Comparison of ENCODE assay signal across 1 cellular context in the genomic region with DNA sequence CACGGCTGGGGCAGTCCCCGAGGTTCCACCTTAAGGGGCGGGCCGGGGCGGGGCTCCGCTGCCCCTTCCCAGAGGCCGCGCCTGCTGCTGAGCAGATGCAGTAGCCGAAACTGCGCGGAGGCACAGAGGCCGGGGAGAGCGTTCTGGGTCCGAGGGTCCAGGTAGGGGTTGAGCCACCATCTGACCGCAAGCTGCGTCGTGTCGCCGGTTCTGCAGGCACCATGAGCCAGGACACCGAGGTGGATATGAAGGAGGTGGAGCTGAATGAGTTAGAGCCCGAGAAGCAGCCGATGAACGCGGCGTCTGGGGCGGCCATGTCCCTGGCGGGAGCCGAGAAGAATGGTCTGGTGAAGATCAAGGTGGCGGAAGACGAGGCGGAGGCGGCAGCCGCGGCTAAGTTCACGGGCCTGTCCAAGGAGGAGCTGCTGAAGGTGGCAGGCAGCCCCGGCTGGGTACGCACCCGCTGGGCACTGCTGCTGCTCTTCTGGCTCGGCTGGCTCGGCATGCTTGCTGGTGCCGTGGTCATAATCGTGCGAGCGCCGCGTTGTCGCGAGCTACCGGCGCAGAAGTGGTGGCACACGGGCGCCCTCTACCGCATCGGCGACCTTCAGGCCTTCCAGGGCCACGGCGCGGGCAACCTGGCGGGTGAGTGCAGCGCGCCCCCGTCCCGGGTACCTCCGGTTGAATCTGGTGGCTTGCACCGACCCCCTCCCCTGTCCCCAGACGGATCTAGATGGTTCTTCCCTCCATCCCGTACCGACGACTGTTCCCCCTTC.
A peak's percentile ranks its signal among the peaks of the same experiment; 100 is the strongest.
TF ChIP-seq lines count a peak whose summit lies in the region.

A gene (plus strand): TSS at position 94 of the 776 bp plus-strand sequence. CDS start 128 bp downstream, at position 222.

TF ChIP-seq in HepG2, 621 proteins besides CTCF, POLR2A, EP300 and RAD21 (continued from another document and continues in another):
- TF ChIP-seq, protein P1, sequence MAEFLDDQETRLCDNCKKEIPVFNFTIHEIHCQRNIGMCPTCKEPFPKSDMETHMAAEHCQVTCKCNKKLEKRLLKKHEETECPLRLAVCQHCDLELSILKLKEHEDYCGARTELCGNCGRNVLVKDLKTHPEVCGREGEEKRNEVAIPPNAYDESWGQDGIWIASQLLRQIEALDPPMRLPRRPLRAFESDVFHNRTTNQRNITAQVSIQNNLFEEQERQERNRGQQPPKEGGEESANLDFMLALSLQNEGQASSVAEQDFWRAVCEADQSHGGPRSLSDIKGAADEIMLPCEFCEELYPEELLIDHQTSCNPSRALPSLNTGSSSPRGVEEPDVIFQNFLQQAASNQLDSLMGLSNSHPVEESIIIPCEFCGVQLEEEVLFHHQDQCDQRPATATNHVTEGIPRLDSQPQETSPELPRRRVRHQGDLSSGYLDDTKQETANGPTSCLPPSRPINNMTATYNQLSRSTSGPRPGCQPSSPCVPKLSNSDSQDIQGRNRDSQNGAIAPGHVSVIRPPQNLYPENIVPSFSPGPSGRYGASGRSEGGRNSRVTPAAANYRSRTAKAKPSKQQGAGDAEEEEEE (CRISPR knock-in tag; IDR thresholded peaks at IDR 0.05; ENCODE audit: borderline replicate concordance), result peak; percentile 51
- TF ChIP-seq, protein P2, sequence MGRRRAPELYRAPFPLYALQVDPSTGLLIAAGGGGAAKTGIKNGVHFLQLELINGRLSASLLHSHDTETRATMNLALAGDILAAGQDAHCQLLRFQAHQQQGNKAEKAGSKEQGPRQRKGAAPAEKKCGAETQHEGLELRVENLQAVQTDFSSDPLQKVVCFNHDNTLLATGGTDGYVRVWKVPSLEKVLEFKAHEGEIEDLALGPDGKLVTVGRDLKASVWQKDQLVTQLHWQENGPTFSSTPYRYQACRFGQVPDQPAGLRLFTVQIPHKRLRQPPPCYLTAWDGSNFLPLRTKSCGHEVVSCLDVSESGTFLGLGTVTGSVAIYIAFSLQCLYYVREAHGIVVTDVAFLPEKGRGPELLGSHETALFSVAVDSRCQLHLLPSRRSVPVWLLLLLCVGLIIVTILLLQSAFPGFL (CRISPR knock-in tag; IDR thresholded peaks at IDR 0.05), result 0 out of 2 replicates have a peak, but pooled peaks have one; percentile 53
- TF ChIP-seq PTBP1 (IDR thresholded peaks at IDR 0.05; ENCODE audit: low read depth, low read length, poor library complexity, severe bottlenecking) (no peak), ARID2 (CRISPR knock-in tag; IDR thresholded peaks at IDR 0.05; ENCODE audit: borderline replicate concordance) (0 out of 2 replicates have a peak, but pooled peaks have one; percentile 49), RFX1 (IDR thresholded peaks at IDR 0.05) (no peak), KLF16 (CRISPR knock-in tag; IDR thresholded peaks at IDR 0.05) (peak in 1 of 2 experiments; percentile 86; a peak in 3 of 4 replicates), KDM4B (CRISPR knock-in tag; IDR thresholded peaks at IDR 0.05) (peak; percentile 25; the same call in 1 of the 2 replicates), MIXL1 (CRISPR knock-in tag; IDR thresholded peaks at IDR 0.05) (no peak; the same call in 1 of the 2 replicates), MIER3 (CRISPR knock-in tag; IDR thresholded peaks at IDR 0.05; ENCODE audit: borderline replicate concordance) (peak; percentile 77), STAG1 (CRISPR knock-in tag; IDR thresholded peaks at IDR 0.05) (peak; percentile 63), ERF (CRISPR knock-in tag; IDR thresholded peaks at IDR 0.05) (peak; percentile 88), LCORL (IDR thresholded peaks at IDR 0.05) (no peak), LCORL (CRISPR knock-in tag; IDR thresholded peaks at IDR 0.05) (peak; percentile 76), BORCS8-MEF2B (CRISPR knock-in tag; IDR thresholded peaks at IDR 0.05) (peak; percentile 79), ZFP82 (CRISPR knock-in tag; IDR thresholded peaks at IDR 0.05; ENCODE audit: borderline replicate concordance) (no peak), KLF6 (CRISPR knock-in tag; IDR thresholded peaks at IDR 0.05) (peak; percentile 64; the same call in 1 of the 2 replicates), TBL1XR1 (IDR thresholded peaks at IDR 0.05; ENCODE audit: borderline replicate concordance, low read length, partially characterized antibody) (no peak), SIN3B (IDR thresholded peaks at IDR 0.05; ENCODE audit: low read length) (no peak), TAF1 (CRISPR knock-in tag; IDR thresholded peaks at IDR 0.05) (peak; percentile 98), MIER2 (CRISPR knock-in tag; IDR thresholded peaks at IDR 0.05) (no peak), XRCC5 (optimal IDR thresholded peaks at IDR 0.05; ENCODE audit: low read length) (peak; percentile 49), SRF (IDR thresholded peaks at IDR 0.05; ENCODE audit: low read depth, low read length) (no peak), MLLT10 (CRISPR knock-in tag; IDR thresholded peaks at IDR 0.05) (0 out of 2 replicates have a peak, but pooled peaks have one; percentile 15), IRX3 (CRISPR knock-in tag; IDR thresholded peaks at IDR 0.05; ENCODE audit: borderline replicate concordance, low read depth) (no peak; the same call in 1 of the 2 replicates), TBX2 (CRISPR knock-in tag; IDR thresholded peaks at IDR 0.05; ENCODE audit: borderline replicate concordance) (peak; percentile 76), ZFX (CRISPR knock-in tag; IDR thresholded peaks at IDR 0.05; ENCODE audit: low read depth) (peak; percentile 70), ZNF431 (CRISPR knock-in tag; IDR thresholded peaks at IDR 0.05; ENCODE audit: borderline replicate concordance, low read depth) (peak; percentile 88), SALL2 (CRISPR knock-in tag; IDR thresholded peaks at IDR 0.05) (peak; percentile 48; the same call in 1 of the 2 replicates), JARID2 (CRISPR knock-in tag; IDR thresholded peaks at IDR 0.05; ENCODE audit: insufficient replicate concordance) (no peak)
- TF ChIP-seq, protein P3, sequence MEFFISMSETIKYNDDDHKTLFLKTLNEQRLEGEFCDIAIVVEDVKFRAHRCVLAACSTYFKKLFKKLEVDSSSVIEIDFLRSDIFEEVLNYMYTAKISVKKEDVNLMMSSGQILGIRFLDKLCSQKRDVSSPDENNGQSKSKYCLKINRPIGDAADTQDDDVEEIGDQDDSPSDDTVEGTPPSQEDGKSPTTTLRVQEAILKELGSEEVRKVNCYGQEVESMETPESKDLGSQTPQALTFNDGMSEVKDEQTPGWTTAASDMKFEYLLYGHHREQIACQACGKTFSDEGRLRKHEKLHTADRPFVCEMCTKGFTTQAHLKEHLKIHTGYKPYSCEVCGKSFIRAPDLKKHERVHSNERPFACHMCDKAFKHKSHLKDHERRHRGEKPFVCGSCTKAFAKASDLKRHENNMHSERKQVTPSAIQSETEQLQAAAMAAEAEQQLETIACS (CRISPR knock-in tag; IDR thresholded peaks at IDR 0.05), result peak; percentile 50; the same call in 1 of the 2 replicates
- TF ChIP-seq, protein P4, sequence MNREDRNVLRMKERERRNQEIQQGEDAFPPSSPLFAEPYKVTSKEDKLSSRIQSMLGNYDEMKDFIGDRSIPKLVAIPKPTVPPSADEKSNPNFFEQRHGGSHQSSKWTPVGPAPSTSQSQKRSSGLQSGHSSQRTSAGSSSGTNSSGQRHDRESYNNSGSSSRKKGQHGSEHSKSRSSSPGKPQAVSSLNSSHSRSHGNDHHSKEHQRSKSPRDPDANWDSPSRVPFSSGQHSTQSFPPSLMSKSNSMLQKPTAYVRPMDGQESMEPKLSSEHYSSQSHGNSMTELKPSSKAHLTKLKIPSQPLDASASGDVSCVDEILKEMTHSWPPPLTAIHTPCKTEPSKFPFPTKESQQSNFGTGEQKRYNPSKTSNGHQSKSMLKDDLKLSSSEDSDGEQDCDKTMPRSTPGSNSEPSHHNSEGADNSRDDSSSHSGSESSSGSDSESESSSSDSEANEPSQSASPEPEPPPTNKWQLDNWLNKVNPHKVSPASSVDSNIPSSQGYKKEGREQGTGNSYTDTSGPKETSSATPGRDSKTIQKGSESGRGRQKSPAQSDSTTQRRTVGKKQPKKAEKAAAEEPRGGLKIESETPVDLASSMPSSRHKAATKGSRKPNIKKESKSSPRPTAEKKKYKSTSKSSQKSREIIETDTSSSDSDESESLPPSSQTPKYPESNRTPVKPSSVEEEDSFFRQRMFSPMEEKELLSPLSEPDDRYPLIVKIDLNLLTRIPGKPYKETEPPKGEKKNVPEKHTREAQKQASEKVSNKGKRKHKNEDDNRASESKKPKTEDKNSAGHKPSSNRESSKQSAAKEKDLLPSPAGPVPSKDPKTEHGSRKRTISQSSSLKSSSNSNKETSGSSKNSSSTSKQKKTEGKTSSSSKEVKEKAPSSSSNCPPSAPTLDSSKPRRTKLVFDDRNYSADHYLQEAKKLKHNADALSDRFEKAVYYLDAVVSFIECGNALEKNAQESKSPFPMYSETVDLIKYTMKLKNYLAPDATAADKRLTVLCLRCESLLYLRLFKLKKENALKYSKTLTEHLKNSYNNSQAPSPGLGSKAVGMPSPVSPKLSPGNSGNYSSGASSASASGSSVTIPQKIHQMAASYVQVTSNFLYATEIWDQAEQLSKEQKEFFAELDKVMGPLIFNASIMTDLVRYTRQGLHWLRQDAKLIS (CRISPR knock-in tag; IDR thresholded peaks at IDR 0.05), result peak; percentile 78; the same call in 1 of the 2 replicates
- TF ChIP-seq, protein P5, sequence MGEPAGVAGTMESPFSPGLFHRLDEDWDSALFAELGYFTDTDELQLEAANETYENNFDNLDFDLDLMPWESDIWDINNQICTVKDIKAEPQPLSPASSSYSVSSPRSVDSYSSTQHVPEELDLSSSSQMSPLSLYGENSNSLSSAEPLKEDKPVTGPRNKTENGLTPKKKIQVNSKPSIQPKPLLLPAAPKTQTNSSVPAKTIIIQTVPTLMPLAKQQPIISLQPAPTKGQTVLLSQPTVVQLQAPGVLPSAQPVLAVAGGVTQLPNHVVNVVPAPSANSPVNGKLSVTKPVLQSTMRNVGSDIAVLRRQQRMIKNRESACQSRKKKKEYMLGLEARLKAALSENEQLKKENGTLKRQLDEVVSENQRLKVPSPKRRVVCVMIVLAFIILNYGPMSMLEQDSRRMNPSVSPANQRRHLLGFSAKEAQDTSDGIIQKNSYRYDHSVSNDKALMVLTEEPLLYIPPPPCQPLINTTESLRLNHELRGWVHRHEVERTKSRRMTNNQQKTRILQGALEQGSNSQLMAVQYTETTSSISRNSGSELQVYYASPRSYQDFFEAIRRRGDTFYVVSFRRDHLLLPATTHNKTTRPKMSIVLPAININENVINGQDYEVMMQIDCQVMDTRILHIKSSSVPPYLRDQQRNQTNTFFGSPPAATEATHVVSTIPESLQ (CRISPR knock-in tag; conservative IDR thresholded peaks at IDR 0.05), result no peak
- TF ChIP-seq, protein P6, sequence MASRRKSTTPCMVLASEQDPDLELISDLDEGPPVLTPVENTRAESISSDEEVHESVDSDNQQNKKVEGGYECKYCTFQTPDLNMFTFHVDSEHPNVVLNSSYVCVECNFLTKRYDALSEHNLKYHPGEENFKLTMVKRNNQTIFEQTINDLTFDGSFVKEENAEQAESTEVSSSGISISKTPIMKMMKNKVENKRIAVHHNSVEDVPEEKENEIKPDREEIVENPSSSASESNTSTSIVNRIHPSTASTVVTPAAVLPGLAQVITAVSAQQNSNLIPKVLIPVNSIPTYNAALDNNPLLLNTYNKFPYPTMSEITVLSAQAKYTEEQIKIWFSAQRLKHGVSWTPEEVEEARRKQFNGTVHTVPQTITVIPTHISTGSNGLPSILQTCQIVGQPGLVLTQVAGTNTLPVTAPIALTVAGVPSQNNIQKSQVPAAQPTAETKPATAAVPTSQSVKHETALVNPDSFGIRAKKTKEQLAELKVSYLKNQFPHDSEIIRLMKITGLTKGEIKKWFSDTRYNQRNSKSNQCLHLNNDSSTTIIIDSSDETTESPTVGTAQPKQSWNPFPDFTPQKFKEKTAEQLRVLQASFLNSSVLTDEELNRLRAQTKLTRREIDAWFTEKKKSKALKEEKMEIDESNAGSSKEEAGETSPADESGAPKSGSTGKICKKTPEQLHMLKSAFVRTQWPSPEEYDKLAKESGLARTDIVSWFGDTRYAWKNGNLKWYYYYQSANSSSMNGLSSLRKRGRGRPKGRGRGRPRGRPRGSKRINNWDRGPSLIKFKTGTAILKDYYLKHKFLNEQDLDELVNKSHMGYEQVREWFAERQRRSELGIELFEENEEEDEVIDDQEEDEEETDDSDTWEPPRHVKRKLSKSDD (CRISPR knock-in tag; IDR thresholded peaks at IDR 0.05; ENCODE audit: low read depth), result peak; percentile 41; the same call in 1 of the 2 replicates
- TF ChIP-seq, protein P7, sequence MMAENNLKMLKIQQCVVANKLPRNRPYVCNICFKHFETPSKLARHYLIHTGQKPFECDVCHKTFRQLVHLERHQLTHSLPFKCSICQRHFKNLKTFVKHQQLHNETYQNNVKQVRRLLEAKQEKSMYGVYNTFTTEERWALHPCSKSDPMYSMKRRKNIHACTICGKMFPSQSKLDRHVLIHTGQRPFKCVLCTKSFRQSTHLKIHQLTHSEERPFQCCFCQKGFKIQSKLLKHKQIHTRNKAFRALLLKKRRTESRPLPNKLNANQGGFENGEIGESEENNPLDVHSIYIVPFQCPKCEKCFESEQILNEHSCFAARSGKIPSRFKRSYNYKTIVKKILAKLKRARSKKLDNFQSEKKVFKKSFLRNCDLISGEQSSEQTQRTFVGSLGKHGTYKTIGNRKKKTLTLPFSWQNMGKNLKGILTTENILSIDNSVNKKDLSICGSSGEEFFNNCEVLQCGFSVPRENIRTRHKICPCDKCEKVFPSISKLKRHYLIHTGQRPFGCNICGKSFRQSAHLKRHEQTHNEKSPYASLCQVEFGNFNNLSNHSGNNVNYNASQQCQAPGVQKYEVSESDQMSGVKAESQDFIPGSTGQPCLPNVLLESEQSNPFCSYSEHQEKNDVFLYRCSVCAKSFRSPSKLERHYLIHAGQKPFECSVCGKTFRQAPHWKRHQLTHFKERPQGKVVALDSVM (CRISPR knock-in tag; IDR thresholded peaks at IDR 0.05), result peak; percentile 82
- TF ChIP-seq, protein P8, sequence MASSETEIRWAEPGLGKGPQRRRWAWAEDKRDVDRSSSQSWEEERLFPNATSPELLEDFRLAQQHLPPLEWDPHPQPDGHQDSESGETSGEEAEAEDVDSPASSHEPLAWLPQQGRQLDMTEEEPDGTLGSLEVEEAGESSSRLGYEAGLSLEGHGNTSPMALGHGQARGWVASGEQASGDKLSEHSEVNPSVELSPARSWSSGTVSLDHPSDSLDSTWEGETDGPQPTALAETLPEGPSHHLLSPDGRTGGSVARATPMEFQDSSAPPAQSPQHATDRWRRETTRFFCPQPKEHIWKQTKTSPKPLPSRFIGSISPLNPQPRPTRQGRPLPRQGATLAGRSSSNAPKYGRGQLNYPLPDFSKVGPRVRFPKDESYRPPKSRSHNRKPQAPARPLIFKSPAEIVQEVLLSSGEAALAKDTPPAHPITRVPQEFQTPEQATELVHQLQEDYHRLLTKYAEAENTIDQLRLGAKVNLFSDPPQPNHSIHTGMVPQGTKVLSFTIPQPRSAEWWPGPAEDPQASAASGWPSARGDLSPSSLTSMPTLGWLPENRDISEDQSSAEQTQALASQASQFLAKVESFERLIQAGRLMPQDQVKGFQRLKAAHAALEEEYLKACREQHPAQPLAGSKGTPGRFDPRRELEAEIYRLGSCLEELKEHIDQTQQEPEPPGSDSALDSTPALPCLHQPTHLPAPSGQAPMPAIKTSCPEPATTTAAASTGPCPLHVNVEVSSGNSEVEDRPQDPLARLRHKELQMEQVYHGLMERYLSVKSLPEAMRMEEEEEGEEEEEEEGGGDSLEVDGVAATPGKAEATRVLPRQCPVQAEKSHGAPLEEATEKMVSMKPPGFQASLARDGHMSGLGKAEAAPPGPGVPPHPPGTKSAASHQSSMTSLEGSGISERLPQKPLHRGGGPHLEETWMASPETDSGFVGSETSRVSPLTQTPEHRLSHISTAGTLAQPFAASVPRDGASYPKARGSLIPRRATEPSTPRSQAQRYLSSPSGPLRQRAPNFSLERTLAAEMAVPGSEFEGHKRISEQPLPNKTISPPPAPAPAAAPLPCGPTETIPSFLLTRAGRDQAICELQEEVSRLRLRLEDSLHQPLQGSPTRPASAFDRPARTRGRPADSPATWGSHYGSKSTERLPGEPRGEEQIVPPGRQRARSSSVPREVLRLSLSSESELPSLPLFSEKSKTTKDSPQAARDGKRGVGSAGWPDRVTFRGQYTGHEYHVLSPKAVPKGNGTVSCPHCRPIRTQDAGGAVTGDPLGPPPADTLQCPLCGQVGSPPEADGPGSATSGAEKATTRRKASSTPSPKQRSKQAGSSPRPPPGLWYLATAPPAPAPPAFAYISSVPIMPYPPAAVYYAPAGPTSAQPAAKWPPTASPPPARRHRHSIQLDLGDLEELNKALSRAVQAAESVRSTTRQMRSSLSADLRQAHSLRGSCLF (CRISPR knock-in tag; IDR thresholded peaks at IDR 0.05; ENCODE audit: borderline replicate concordance), result no peak
